In genomic region chr12:122097641-122098364, GRCh38 we compare ENCODE assay signal across 8 cellular contexts. TPM values are rescaled to one million over a fixed set of nuclear protein-coding genes. Genes with fewer than 3 reads are reported as not detected.
DNase-seq lines count a peak whose midpoint lies in the region; ATAC-seq and TF ChIP-seq lines count a peak whose summit lies in the region.

No MANE protein-coding gene starts in this region.

- H3K4me3 ChIP-seq in liver (ENCODE audit: low read depth in 1 of 3, low read length in 3 of 3), result no peak overlapping the region
- no peak overlapping the region for H3K4me3 ChIP-seq in thyroid gland (replicated peaks in 1 of 3)

- TF ChIP-seq CTCF in brain (conservative IDR thresholded peaks at IDR 0.05), result no peak
- no peak for TF ChIP-seq CTCF in liver (IDR thresholded peaks at IDR 0.05; ENCODE audit: low read depth, low read length, missing input control)
- TF ChIP-seq CTCF in thyroid gland (IDR thresholded peaks at IDR 0.05), result no peak

- peak overlapping the region; percentile 52 to 76 (median 58) for H3K4me3 Mint-ChIP-seq in brain

- H3K27me3 ChIP-seq in liver (ENCODE audit: control insufficient read depth in 4 of 4, insufficient read depth in 4 of 4, low read length in 3 of 4) (no peaks in the 10 kb centered on the region), thyroid gland (no peaks in the 10 kb centered on the region)

- WGBS in liver, result 34% methylated on average over 8 of the region's 8 CpGs
- WGBS in thyroid gland, 2 donors, result 39 to 41% methylated on average over 7 to 8 of the region's 8 CpGs

- H3K9me3 Mint-ChIP-seq in brain, result peaks cover 0 to 2% (median 0%) of the 10 kb centered on the region in 5 experiments

- H3K27ac ChIP-seq in liver (ENCODE audit: low read depth in 1 of 2, low read length in 2 of 2) (peak overlapping the region; percentile 43 to 55), thyroid gland (peak overlapping the region; percentile 85 to 94 (median 88))

- peaks cover 6% of the 10 kb centered on the region for H3K36me3 Mint-ChIP-seq in brain

- TF ChIP-seq POLR2A in thyroid gland (IDR thresholded peaks at IDR 0.05), result peak in 1 of 2 donors; percentile 33

- DNase-seq in AG08396 (ENCODE audit: low spot score) (peak; percentile 36), NCI-H1092 treated with DMSO at 0.1 percent for 48 hours (lab: John Stamatoyannopoulos, UW) (peak; percentile 53), thyroid gland (peak; percentile 90 to 94), foreskin melanocyte (no peak)

- ATAC-seq in GM18907 (IDR thresholded peaks at IDR 0.05; ENCODE audit: unreplicated experiment) (no peak), HG03521 (IDR thresholded peaks at IDR 0.05; ENCODE audit: unreplicated experiment) (no peak)

- H3K27ac Mint-ChIP-seq in brain, result peak overlapping the region; percentile 88 to 98 (median 97)

- H3K36me3 ChIP-seq in liver (ENCODE audit: control insufficient read depth in 4 of 4, insufficient read depth in 3 of 4, low read depth in 1 of 4, low read length in 3 of 4), result no peaks in the 10 kb centered on the region
- H3K36me3 ChIP-seq in thyroid gland, result no peaks in the 10 kb centered on the region

- no peak for TF ChIP-seq RAD21 in liver (IDR thresholded peaks at IDR 0.05)

- peaks cover 19 to 34% (median 24%) of the 10 kb centered on the region in 4 donors for H3K4me1 ChIP-seq in liver (ENCODE audit: control insufficient read depth in 4 of 4, insufficient read depth in 4 of 4, low read length in 3 of 4)
- peaks cover 73 to 86% of the 10 kb centered on the region in 2 donors for H3K4me1 ChIP-seq in thyroid gland

- intact Hi-C loops in thyroid gland (cut with DNase I), result no loop called here

- H3K9ac ChIP-seq in liver (ENCODE audit: low read depth in 1 of 2, low read length in 2 of 2), result no peak overlapping the region

- H3K9me3 ChIP-seq in liver (ENCODE audit: control insufficient read depth in 4 of 4, low read length in 3 of 4) (no peaks in the 10 kb centered on the region), thyroid gland (no peaks in the 10 kb centered on the region)

- H3K27me3 Mint-ChIP-seq in brain, result no peaks in the 10 kb centered on the region

- peaks cover 56% of the 10 kb centered on the region for H3K4me1 Mint-ChIP-seq in brain

TF ChIP-seq in liver, 16 proteins besides CTCF, POLR2A, EP300 and RAD21:
- peak; percentile 25 for TF ChIP-seq FOXA2 (IDR thresholded peaks at IDR 0.05)
- TF ChIP-seq RXRA (IDR thresholded peaks at IDR 0.05), result peak; percentile 9 to 38
- TF ChIP-seq, protein P1, sequence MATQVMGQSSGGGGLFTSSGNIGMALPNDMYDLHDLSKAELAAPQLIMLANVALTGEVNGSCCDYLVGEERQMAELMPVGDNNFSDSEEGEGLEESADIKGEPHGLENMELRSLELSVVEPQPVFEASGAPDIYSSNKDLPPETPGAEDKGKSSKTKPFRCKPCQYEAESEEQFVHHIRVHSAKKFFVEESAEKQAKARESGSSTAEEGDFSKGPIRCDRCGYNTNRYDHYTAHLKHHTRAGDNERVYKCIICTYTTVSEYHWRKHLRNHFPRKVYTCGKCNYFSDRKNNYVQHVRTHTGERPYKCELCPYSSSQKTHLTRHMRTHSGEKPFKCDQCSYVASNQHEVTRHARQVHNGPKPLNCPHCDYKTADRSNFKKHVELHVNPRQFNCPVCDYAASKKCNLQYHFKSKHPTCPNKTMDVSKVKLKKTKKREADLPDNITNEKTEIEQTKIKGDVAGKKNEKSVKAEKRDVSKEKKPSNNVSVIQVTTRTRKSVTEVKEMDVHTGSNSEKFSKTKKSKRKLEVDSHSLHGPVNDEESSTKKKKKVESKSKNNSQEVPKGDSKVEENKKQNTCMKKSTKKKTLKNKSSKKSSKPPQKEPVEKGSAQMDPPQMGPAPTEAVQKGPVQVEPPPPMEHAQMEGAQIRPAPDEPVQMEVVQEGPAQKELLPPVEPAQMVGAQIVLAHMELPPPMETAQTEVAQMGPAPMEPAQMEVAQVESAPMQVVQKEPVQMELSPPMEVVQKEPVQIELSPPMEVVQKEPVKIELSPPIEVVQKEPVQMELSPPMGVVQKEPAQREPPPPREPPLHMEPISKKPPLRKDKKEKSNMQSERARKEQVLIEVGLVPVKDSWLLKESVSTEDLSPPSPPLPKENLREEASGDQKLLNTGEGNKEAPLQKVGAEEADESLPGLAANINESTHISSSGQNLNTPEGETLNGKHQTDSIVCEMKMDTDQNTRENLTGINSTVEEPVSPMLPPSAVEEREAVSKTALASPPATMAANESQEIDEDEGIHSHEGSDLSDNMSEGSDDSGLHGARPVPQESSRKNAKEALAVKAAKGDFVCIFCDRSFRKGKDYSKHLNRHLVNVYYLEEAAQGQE (IDR thresholded peaks at IDR 0.05), result no peak
- TF ChIP-seq, protein P2, sequence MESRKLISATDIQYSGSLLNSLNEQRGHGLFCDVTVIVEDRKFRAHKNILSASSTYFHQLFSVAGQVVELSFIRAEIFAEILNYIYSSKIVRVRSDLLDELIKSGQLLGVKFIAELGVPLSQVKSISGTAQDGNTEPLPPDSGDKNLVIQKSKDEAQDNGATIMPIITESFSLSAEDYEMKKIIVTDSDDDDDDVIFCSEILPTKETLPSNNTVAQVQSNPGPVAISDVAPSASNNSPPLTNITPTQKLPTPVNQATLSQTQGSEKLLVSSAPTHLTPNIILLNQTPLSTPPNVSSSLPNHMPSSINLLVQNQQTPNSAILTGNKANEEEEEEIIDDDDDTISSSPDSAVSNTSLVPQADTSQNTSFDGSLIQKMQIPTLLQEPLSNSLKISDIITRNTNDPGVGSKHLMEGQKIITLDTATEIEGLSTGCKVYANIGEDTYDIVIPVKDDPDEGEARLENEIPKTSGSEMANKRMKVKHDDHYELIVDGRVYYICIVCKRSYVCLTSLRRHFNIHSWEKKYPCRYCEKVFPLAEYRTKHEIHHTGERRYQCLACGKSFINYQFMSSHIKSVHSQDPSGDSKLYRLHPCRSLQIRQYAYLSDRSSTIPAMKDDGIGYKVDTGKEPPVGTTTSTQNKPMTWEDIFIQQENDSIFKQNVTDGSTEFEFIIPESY (IDR thresholded peaks at IDR 0.05), result no peak
- no peak for TF ChIP-seq JUND (IDR thresholded peaks at IDR 0.05)
- TF ChIP-seq MAX (IDR thresholded peaks at IDR 0.05), result no peak
- TF ChIP-seq NR2F2 (IDR thresholded peaks at IDR 0.05), result peak; percentile 67
- peak in 1 of 2 donors; percentile 10 for TF ChIP-seq HNF4A (conservative IDR thresholded peaks at IDR 0.05)
- no peak for TF ChIP-seq SP1 (IDR thresholded peaks at IDR 0.05)
- no peak for TF ChIP-seq TAF1 (conservative IDR thresholded peaks at IDR 0.05)
- TF ChIP-seq FOXA1 (IDR thresholded peaks at IDR 0.05), result no peak
- no peak for TF ChIP-seq YY1 (IDR thresholded peaks at IDR 0.05)
- no peak for TF ChIP-seq EGR1 (IDR thresholded peaks at IDR 0.05; ENCODE audit: low read depth in 2 of 2)
- TF ChIP-seq ATF3 (IDR thresholded peaks at IDR 0.05), result no peak
- TF ChIP-seq GABPA (IDR thresholded peaks at IDR 0.05 in 1 of 2, conservative IDR thresholded peaks at IDR 0.05 in 1 of 2), result no peak
- TF ChIP-seq HNF4G (IDR thresholded peaks at IDR 0.05), result no peak

RNA-seq across cellular contexts. Expression of gene MLXIP, which starts 19.2 kb away (rescaled TPM):
- polyA plus RNA-seq in brain (ENCODE audit: insufficient read depth, low read depth, low replicate concordance), result 29.1 TPM
- total RNA-seq in liver, result 10 to 100 TPM; 10.6 to 19.5 TPM
- 10 to 100 TPM; 10.6 to 11.4 TPM for polyA plus RNA-seq in liver
- total RNA-seq in thyroid gland, result 10 to 100 TPM; 34.0 to 70.1 (median 46.2) TPM
